Comparison of ENCODE assay signal across 25 cellular contexts in genomic region chr22:31840581-31840980, GRCh38.
DNase-seq lines count a peak whose midpoint lies in the region; ATAC-seq and TF ChIP-seq lines count a peak whose summit lies in the region.
"Had no signal": no experiment of that assay in that cellular context is flagged by ENCODE, and none has a peak within 500 bp of the region (broad histone marks: within the 10 kb centered on the region; RNA-seq: fewer than 3 reads in every experiment).

No MANE protein-coding gene starts in this region.

- H3K36me3 ChIP-seq in prostate gland, result peaks cover 0 to 3% of the 10 kb centered on the region in 2 donors

- no peaks in the 10 kb centered on the region for H3K4me1 ChIP-seq in prostate gland (replicated peaks)
- H3K4me1 ChIP-seq: BE2C, SJCRH30 had no signal

- intact Hi-C loops in activated B cell treated with CpG ODN at 0.5 μM for 24 hours (cut with micrococcal nuclease) (loop anchor here (5.0 kb wide), 1 partner anchor 107 kb away; no protein-coding TSS in a partner anchor), prostate gland (cut with DNase I) (no loop called here)

- no peak overlapping the region for H3K4me3 ChIP-seq in prostate gland
- H3K4me3 ChIP-seq: GM23338, K562, MG63, SJCRH30 had no signal

- H3K9me3 Mint-ChIP-seq in activated B cell treated with CpG ODN at 0.5 μM for 24 hours, result no peaks in the 10 kb centered on the region
- no peaks in the 10 kb centered on the region for H3K9me3 Mint-ChIP-seq in immature natural killer cell
- H3K9me3 Mint-ChIP-seq: CD4-positive, alpha-beta T cell; GM23338; H9 had no signal

- no peaks in the 10 kb centered on the region for H3K27me3 Mint-ChIP-seq in activated B cell treated with CpG ODN at 0.5 μM for 24 hours
- peaks cover 0 to 1% (median 0%) of the 10 kb centered on the region in 3 donors for H3K27me3 Mint-ChIP-seq in immature natural killer cell (ENCODE audit: low read depth in 3 of 3)
- H3K27me3 Mint-ChIP-seq: CD4-positive, alpha-beta T cell had no signal

- H3K9me3 ChIP-seq in prostate gland, result no peaks in the 10 kb centered on the region
- H3K9me3 ChIP-seq: BE2C, MG63, SJCRH30 had no signal

- H3K4me1 Mint-ChIP-seq in activated B cell treated with CpG ODN at 0.5 μM for 24 hours (peaks cover 10% of the 10 kb centered on the region), immature natural killer cell (no peaks in the 10 kb centered on the region)
- H3K4me1 Mint-ChIP-seq: GM23338, H9 had no signal

- CTCF ChIA-PET in activated B cell treated with CpG ODN at 0.5 μM for 24 hours (lab: Charles Lee), result no interaction called here

- peaks cover 88% of the 10 kb centered on the region for H3K36me3 Mint-ChIP-seq in activated B cell treated with CpG ODN at 0.5 μM for 24 hours (ENCODE audit: low read depth)
- H3K36me3 Mint-ChIP-seq in immature natural killer cell, result peaks cover 37 to 69% (median 39%) of the 10 kb centered on the region in 3 donors

- H3K4me3 Mint-ChIP-seq in activated B cell treated with CpG ODN at 0.5 μM for 24 hours, result no peak overlapping the region
- no peak overlapping the region for H3K4me3 Mint-ChIP-seq in immature natural killer cell
- H3K4me3 Mint-ChIP-seq: CD4-positive, alpha-beta T cell; GM23338; H9 had no signal

- ATAC-seq in activated B cell treated with CpG ODN at 0.5 μM for 24 hours (ENCODE audit: low read depth) (no peak), HG02884 (IDR thresholded peaks at IDR 0.05; ENCODE audit: unreplicated experiment) (no peak)
- ATAC-seq: GM23338, HepG2, K562, PC-3 had no signal

- TF ChIP-seq POLR2A in prostate gland (IDR thresholded peaks at IDR 0.05), result no peak

- POLR2A ChIA-PET in activated B cell treated with CpG ODN at 0.5 μM for 24 hours (lab: Charles Lee), result no interaction called here

- H3K27ac ChIP-seq in layer of hippocampus (ENCODE audit: low read depth, low read length), result peak overlapping the region; percentile 24
- H3K27ac ChIP-seq in temporal lobe (ENCODE audit: low read depth, low read length), result peak overlapping the region; percentile 40
- H3K27ac ChIP-seq in prostate gland, result no peak overlapping the region
- H3K27ac ChIP-seq: SJCRH30 had no signal

- DNase-seq in COLO829 (ENCODE audit: low spot score) (peak; percentile 54), activated B cell treated with CpG ODN at 0.5 μM for 24 hours (no peak), immature natural killer cell (no peak), prostate gland (ENCODE audit: low spot score) (no peak)
- DNase-seq in stimulated activated CD4-positive, alpha-beta T cell treated with anti-CD3 and anti-CD28 coated beads, Interleukin-15, amount 100 ng/mL, for 24 hours, result no peak
- DNase-seq: BE2C; CD4-positive, alpha-beta T cell; COR-L47; DMS79 treated with DMSO at 0.1 percent for 48 hours; GF-D8; H9; MG63; NCI-H2029; NCI-H446 treated with DMSO at 0.1 percent for 48 hours; NCI-H526; NCI-H82; NK-92 treated with Interleukin-12 subunit alpha and Interleukin-12 subunit beta, amount 100 ng/mL, for 24 hours; PC-3; SJCRH30 had no signal

- H3K27me3 ChIP-seq in layer of hippocampus (ENCODE audit: control insufficient read depth, insufficient read depth, low read length), result no peaks in the 10 kb centered on the region
- no peaks in the 10 kb centered on the region for H3K27me3 ChIP-seq in prostate gland (replicated peaks; ENCODE audit: insufficient read depth)
- H3K27me3 ChIP-seq: BE2C, MG63, SJCRH30 had no signal

- peak overlapping the region; percentile 54 for H3K27ac Mint-ChIP-seq in activated B cell treated with CpG ODN at 0.5 μM for 24 hours
- H3K27ac Mint-ChIP-seq in immature natural killer cell, result peak overlapping the region in 1 of 6 donors; percentile 35
- H3K27ac Mint-ChIP-seq: CD4-positive, alpha-beta T cell had no signal

- TF ChIP-seq CTCF in activated B cell treated with CpG ODN at 0.5 μM for 24 hours (IDR thresholded peaks at IDR 0.05) (no peak), prostate gland (IDR thresholded peaks at IDR 0.05) (no peak)

Comparison
In these comparisons a context has a peak if more than half of its experiments do, and no peak if none do; other contexts are left out.
1. H3K27ac ChIP-seq: peak in layer of hippocampus (single experiment) and temporal lobe (single experiment); none in prostate gland (0 of 2).